In the genomic region with DNA sequence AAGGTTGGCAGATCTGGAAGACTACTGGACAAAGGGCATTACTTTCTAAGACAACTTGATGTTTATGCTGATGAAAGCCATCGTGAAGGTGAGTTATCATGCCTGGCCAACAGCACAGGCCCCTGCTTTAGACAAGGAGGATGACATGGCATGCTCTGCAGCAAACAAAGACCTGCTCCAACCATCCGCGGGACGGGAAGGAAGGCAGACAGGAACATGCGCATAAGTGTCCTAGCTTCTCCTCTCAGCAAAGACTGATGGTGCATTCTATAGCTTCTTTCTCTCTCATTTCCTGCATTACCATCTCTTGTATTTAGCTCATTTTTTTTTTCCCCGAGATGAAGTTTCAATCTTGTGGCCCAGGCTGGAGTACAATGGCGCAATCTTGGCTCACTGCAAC, we compare ENCODE assay signal across 1 cellular context.
TF ChIP-seq lines count a peak whose summit lies in the region.

No MANE protein-coding gene starts in this region.

TF ChIP-seq in GM23338, 12 proteins besides CTCF, POLR2A, EP300 and RAD21:
- TF ChIP-seq STAT1 (IDR thresholded peaks at IDR 0.05; ENCODE audit: unreplicated experiment) (no peak), EZH2 (IDR thresholded peaks at IDR 0.05; ENCODE audit: low read depth, unreplicated experiment) (no peak), NANOG (IDR thresholded peaks at IDR 0.05; ENCODE audit: borderline replicate concordance) (no peak), ZNF114 (CRISPR knock-in tag; IDR thresholded peaks at IDR 0.05) (no peak), CREB1 (CRISPR knock-in tag; IDR thresholded peaks at IDR 0.05; ENCODE audit: low read depth) (no peak), EZH2phosphoT487 (IDR thresholded peaks at IDR 0.05; ENCODE audit: unreplicated experiment) (no peak), JUNB (IDR thresholded peaks at IDR 0.05; ENCODE audit: unreplicated experiment) (no peak), POLR2AphosphoS5 (IDR thresholded peaks at IDR 0.05; ENCODE audit: low read depth) (no peak)
- TF ChIP-seq, protein P1, sequence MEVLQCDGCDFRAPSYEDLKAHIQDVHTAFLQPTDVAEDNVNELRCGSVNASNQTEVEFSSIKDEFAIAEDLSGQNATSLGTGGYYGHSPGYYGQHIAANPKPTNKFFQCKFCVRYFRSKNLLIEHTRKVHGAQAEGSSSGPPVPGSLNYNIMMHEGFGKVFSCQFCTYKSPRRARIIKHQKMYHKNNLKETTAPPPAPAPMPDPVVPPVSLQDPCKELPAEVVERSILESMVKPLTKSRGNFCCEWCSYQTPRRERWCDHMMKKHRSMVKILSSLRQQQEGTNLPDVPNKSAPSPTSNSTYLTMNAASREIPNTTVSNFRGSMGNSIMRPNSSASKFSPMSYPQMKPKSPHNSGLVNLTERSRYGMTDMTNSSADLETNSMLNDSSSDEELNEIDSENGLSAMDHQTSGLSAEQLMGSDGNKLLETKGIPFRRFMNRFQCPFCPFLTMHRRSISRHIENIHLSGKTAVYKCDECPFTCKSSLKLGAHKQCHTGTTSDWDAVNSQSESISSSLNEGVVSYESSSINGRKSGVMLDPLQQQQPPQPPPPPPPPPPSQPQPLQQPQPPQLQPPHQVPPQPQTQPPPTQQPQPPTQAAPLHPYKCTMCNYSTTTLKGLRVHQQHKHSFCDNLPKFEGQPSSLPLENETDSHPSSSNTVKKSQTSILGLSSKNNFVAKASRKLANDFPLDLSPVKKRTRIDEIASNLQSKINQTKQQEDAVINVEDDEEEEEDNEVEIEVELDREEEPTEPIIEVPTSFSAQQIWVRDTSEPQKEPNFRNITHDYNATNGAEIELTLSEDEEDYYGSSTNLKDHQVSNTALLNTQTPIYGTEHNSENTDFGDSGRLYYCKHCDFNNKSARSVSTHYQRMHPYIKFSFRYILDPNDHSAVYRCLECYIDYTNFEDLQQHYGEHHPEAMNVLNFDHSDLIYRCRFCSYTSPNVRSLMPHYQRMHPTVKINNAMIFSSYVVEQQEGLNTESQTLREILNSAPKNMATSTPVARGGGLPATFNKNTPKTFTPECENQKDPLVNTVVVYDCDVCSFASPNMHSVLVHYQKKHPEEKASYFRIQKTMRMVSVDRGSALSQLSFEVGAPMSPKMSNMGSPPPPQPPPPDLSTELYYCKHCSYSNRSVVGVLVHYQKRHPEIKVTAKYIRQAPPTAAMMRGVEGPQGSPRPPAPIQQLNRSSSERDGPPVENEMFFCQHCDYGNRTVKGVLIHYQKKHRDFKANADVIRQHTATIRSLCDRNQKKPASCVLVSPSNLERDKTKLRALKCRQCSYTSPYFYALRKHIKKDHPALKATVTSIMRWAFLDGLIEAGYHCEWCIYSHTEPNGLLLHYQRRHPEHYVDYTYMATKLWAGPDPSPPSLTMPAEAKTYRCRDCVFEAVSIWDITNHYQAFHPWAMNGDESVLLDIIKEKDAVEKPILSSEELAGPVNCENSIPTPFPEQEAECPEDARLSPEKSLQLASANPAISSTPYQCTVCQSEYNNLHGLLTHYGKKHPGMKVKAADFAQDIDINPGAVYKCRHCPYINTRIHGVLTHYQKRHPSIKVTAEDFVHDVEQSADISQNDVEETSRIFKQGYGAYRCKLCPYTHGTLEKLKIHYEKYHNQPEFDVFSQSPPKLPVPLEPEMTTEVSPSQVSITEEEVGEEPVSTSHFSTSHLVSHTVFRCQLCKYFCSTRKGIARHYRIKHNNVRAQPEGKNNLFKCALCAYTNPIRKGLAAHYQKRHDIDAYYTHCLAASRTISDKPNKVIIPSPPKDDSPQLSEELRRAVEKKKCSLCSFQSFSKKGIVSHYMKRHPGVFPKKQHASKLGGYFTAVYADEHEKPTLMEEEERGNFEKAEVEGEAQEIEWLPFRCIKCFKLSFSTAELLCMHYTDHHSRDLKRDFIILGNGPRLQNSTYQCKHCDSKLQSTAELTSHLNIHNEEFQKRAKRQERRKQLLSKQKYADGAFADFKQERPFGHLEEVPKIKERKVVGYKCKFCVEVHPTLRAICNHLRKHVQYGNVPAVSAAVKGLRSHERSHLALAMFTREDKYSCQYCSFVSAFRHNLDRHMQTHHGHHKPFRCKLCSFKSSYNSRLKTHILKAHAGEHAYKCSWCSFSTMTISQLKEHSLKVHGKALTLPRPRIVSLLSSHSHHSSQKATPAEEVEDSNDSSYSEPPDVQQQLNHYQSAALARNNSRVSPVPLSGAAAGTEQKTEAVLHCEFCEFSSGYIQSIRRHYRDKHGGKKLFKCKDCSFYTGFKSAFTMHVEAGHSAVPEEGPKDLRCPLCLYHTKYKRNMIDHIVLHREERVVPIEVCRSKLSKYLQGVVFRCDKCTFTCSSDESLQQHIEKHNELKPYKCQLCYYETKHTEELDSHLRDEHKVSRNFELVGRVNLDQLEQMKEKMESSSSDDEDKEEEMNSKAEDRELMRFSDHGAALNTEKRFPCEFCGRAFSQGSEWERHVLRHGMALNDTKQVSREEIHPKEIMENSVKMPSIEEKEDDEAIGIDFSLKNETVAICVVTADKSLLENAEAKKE (CRISPR knock-in tag; IDR thresholded peaks at IDR 0.05): no peak
